In genomic region chr2:47345584-47345913, GRCh38 we compare ENCODE assay signal across 9 cellular contexts. TPM values are rescaled to one million over a fixed set of nuclear protein-coding genes. Genes with fewer than 3 reads are reported as not detected.
DNase-seq lines count a peak whose midpoint lies in the region; ATAC-seq and TF ChIP-seq lines count a peak whose summit lies in the region.
"Had no signal": no experiment of that assay in that cellular context is flagged by ENCODE, and none has a peak within 500 bp of the region (broad histone marks: within the 10 kb centered on the region; RNA-seq: fewer than 3 reads in every experiment).

No MANE protein-coding gene starts in this region.

- DNase-seq in NCI-H1694 treated with DMSO at 0.1 percent for 48 hours (lab: John Stamatoyannopoulos, UW) (peak; percentile 43), NCI-H1694 (lab: John Stamatoyannopoulos, UW) (no peak), astrocyte of the cerebellum (ENCODE audit: low read depth) (no peak), right lobe of liver (no peak), OCI-M1 (lab: John Stamatoyannopoulos, UW) (no peak)
- no peak for DNase-seq in activated naive CD8-positive, alpha-beta T cell treated with anti-CD3 and anti-CD28 coated beads, Interleukin-2, amount 50 U/mL, for 24 hours
- no peak for DNase-seq in activated naive CD4-positive, alpha-beta T cell treated with anti-CD3 and anti-CD28 coated beads, Interleukin-2, amount 10 ng/mL, durations not matched to agents 7 days and 5 days

- no peaks in the 10 kb centered on the region for H3K9me3 Mint-ChIP-seq in activated naive CD8-positive, alpha-beta T cell treated with anti-CD3 and anti-CD28 coated beads, Interleukin-2, amount 50 U/mL, for 24 hours
- no peaks in the 10 kb centered on the region for H3K9me3 Mint-ChIP-seq in activated naive CD4-positive, alpha-beta T cell treated with anti-CD3 and anti-CD28 coated beads, Interleukin-2, amount 10 ng/mL, durations not matched to agents 7 days and 5 days
- H3K9me3 Mint-ChIP-seq: activated T-helper 1 cell treated with anti-CD3 and anti-CD28 coated beads, Interleukin-12 subunit alpha, Interleukin-12 subunit beta, Interleukin-2, Interleukin-4 antibody, amounts not matched to agents 30 ng/mL and 10 ng/mL and 1 ng/mL, durations not matched to agents 14 hours and 24 hours and 36 hours had no signal

- TF ChIP-seq CTCF in astrocyte of the cerebellum (IDR thresholded peaks at IDR 0.05; ENCODE audit: low read depth, low read length, missing control alignments) (no peak), right lobe of liver (IDR thresholded peaks at IDR 0.05) (no peak)

- no peaks in the 10 kb centered on the region for H3K9me3 ChIP-seq in right lobe of liver

- 23% methylated on average over 4 of the region's 4 CpGs for WGBS in right lobe of liver (ENCODE audit: insufficient coverage, low coverage, low lambda C conversion rate, missing lambda C conversion rate)

- CTCF ChIA-PET in activated naive CD4-positive, alpha-beta T cell treated with anti-CD3 and anti-CD28 coated beads, Interleukin-2, amount 10 ng/mL, durations not matched to agents 7 days and 5 days (lab: Charles Lee) = interaction anchor here (1.1 to 1.2 kb wide), 2 partner anchors 10 to 42 kb away, joined by 3 to 6 read pairs; no protein-coding TSS in a partner anchor

- H3K27ac Mint-ChIP-seq in activated naive CD8-positive, alpha-beta T cell treated with anti-CD3 and anti-CD28 coated beads, Interleukin-2, amount 50 U/mL, for 24 hours = no peak overlapping the region
- H3K27ac Mint-ChIP-seq in activated naive CD4-positive, alpha-beta T cell treated with anti-CD3 and anti-CD28 coated beads, Interleukin-2, amount 10 ng/mL, durations not matched to agents 7 days and 5 days = no peak overlapping the region
- H3K27ac Mint-ChIP-seq: activated T-helper 1 cell treated with anti-CD3 and anti-CD28 coated beads, Interleukin-12 subunit alpha, Interleukin-12 subunit beta, Interleukin-2, Interleukin-4 antibody, amounts not matched to agents 30 ng/mL and 10 ng/mL and 1 ng/mL, durations not matched to agents 14 hours and 24 hours and 36 hours had no signal

- no peaks in the 10 kb centered on the region for H3K27me3 ChIP-seq in right lobe of liver

- H3K36me3 ChIP-seq in right lobe of liver = no peaks in the 10 kb centered on the region

- no peak overlapping the region for H3K4me3 Mint-ChIP-seq in activated naive CD8-positive, alpha-beta T cell treated with anti-CD3 and anti-CD28 coated beads, Interleukin-2, amount 50 U/mL, for 24 hours
- H3K4me3 Mint-ChIP-seq in activated naive CD4-positive, alpha-beta T cell treated with anti-CD3 and anti-CD28 coated beads, Interleukin-2, amount 10 ng/mL, durations not matched to agents 7 days and 5 days = no peak overlapping the region
- H3K4me3 Mint-ChIP-seq: activated T-helper 1 cell treated with anti-CD3 and anti-CD28 coated beads, Interleukin-12 subunit alpha, Interleukin-12 subunit beta, Interleukin-2, Interleukin-4 antibody, amounts not matched to agents 30 ng/mL and 10 ng/mL and 1 ng/mL, durations not matched to agents 14 hours and 24 hours and 36 hours had no signal

- in situ Hi-C loops in astrocyte of the cerebellum (cut with HindIII; ENCODE audit: low sequenced_read_pairs) = no loop called here

- peaks cover 24% of the 10 kb centered on the region for H3K27me3 Mint-ChIP-seq in activated naive CD8-positive, alpha-beta T cell treated with anti-CD3 and anti-CD28 coated beads, Interleukin-2, amount 50 U/mL, for 24 hours
- peaks cover 35% of the 10 kb centered on the region for H3K27me3 Mint-ChIP-seq in activated naive CD4-positive, alpha-beta T cell treated with anti-CD3 and anti-CD28 coated beads, Interleukin-2, amount 10 ng/mL, durations not matched to agents 7 days and 5 days

- intact Hi-C loops in right lobe of liver (cut with DNase I) = no loop called here

- no peak for ATAC-seq in right lobe of liver
- ATAC-seq in activated naive CD8-positive, alpha-beta T cell treated with anti-CD3 and anti-CD28 coated beads, Interleukin-2, amount 50 U/mL, for 24 hours = no peak

- H3K27ac ChIP-seq in right lobe of liver = peak overlapping the region in 2 of 3 donors; percentile 31 to 35
- H3K27ac ChIP-seq in temporal lobe (ENCODE audit: low read depth, low read length) = peak overlapping the region; percentile 81

- H3K36me3 Mint-ChIP-seq in activated naive CD8-positive, alpha-beta T cell treated with anti-CD3 and anti-CD28 coated beads, Interleukin-2, amount 50 U/mL, for 24 hours (ENCODE audit: low read depth) = no peaks in the 10 kb centered on the region
- no peaks in the 10 kb centered on the region for H3K36me3 Mint-ChIP-seq in activated naive CD4-positive, alpha-beta T cell treated with anti-CD3 and anti-CD28 coated beads, Interleukin-2, amount 10 ng/mL, durations not matched to agents 7 days and 5 days

- H3K4me1 ChIP-seq in right lobe of liver = peaks cover 0 to 18% (median 1%) of the 10 kb centered on the region in 4 donors

- TF ChIP-seq POLR2A in right lobe of liver (IDR thresholded peaks at IDR 0.05) = no peak

- H3K4me3 ChIP-seq in astrocyte of the cerebellum (ENCODE audit: low read depth, low read length) (peak overlapping the region; percentile 42), right lobe of liver (no peak overlapping the region)

- peaks cover 9% of the 10 kb centered on the region for H3K4me1 Mint-ChIP-seq in activated naive CD8-positive, alpha-beta T cell treated with anti-CD3 and anti-CD28 coated beads, Interleukin-2, amount 50 U/mL, for 24 hours
- H3K4me1 Mint-ChIP-seq in activated naive CD4-positive, alpha-beta T cell treated with anti-CD3 and anti-CD28 coated beads, Interleukin-2, amount 10 ng/mL, durations not matched to agents 7 days and 5 days = no peaks in the 10 kb centered on the region

RNA-seq across cellular contexts. Expression of gene EPCAM, which starts 23.6 kb away (rescaled TPM):
- total RNA-seq in right lobe of liver (1 to 10 TPM in 5 of 6 experiments, under 1 TPM in 1; 0.55 to 2.4 (median 1.6) TPM), temporal lobe (14.0 TPM)

RNA-seq across cellular contexts. Expression of gene MSH2, which starts 57.4 kb away (rescaled TPM):
- total RNA-seq in right lobe of liver (1 to 10 TPM; 3.2 to 7.0 (median 5.2) TPM), temporal lobe (68.1 TPM)
